In the genomic region with DNA sequence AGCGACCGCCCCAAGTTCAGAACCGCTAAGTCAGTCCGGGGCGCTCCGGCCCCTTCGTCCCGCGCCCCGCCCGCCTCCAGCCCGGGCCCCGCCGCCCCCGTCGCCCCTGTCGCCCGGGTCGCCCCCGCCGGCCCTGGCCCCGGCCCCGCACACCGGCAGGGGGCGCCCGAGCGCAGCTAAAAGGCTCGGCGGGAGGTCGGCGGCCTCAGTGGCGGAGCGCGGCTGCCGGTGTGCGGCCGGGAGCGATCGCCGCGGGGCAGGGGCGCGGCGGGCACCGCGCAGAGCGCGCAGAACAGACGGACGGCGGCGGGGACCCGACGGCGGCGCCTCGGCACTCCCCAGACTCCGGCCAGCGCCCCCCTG, we compare ENCODE assay signal across 8 cellular contexts.
DNase-seq lines count a peak whose midpoint lies in the region; ATAC-seq lines count a peak whose summit lies in the region.

Gene FNDC1, plus strand, starts transcription at position 208 of the 363 bp plus-strand sequence. CDS start 197 bp downstream, outside the sequence.

- H3K4me1 ChIP-seq in iPS-18a (ENCODE audit: control insufficient read depth, low read depth, low read length): peaks cover 7% of the 10 kb centered on the region

- peak within 1 kb of the TSS; percentile 56 for H3K4me3 ChIP-seq in iPS-18a (ENCODE audit: low read length)

- H3K9me3 ChIP-seq in iPS-18a (ENCODE audit: control insufficient read depth, low read depth, low read length): no peaks in the 10 kb centered on the region

- no peaks in the 10 kb centered on the region for H3K36me3 ChIP-seq in iPS-18a (ENCODE audit: control insufficient read depth, low read depth, low read length)

- no peak within 1 kb of the TSS for H3K27ac Mint-ChIP-seq in activated naive CD8-positive, alpha-beta T cell treated with anti-CD3 and anti-CD28 coated beads, Interleukin-2, amount 50 U/mL, for 24 hours

- peak within 1 kb of the TSS; percentile 60 for H3K4me3 Mint-ChIP-seq in activated naive CD8-positive, alpha-beta T cell treated with anti-CD3 and anti-CD28 coated beads, Interleukin-2, amount 50 U/mL, for 24 hours

- peaks cover 82% of the 10 kb centered on the region for H3K27me3 ChIP-seq in iPS-18a (ENCODE audit: control insufficient read depth, insufficient read depth, low read length)

- H3K9me3 Mint-ChIP-seq in activated naive CD8-positive, alpha-beta T cell treated with anti-CD3 and anti-CD28 coated beads, Interleukin-2, amount 50 U/mL, for 24 hours: no peaks in the 10 kb centered on the region

- peaks cover 83% of the 10 kb centered on the region for H3K27me3 Mint-ChIP-seq in activated naive CD8-positive, alpha-beta T cell treated with anti-CD3 and anti-CD28 coated beads, Interleukin-2, amount 50 U/mL, for 24 hours

- no peak within 1 kb of the TSS for H3K27ac ChIP-seq in iPS-18a (ENCODE audit: low read length)

- H3K9ac ChIP-seq in iPS-18a (ENCODE audit: low read length): no peak within 1 kb of the TSS

- in situ Hi-C loops in ACHN (cut with HindIII; ENCODE audit: low pct_ligation_motif_present, low pct_unique_long_range_greater_than_20kb, low sequenced_read_pairs): no loop called here

- H3K4me1 Mint-ChIP-seq in activated naive CD8-positive, alpha-beta T cell treated with anti-CD3 and anti-CD28 coated beads, Interleukin-2, amount 50 U/mL, for 24 hours: peaks cover 14% of the 10 kb centered on the region

- peak; percentile 59 for ATAC-seq in GM18909 (IDR thresholded peaks at IDR 0.05; ENCODE audit: poor library complexity, unreplicated experiment)
- ATAC-seq in activated naive CD8-positive, alpha-beta T cell treated with anti-CD3 and anti-CD28 coated beads, Interleukin-2, amount 50 U/mL, for 24 hours: peak; percentile 88

- no peaks in the 10 kb centered on the region for H3K36me3 Mint-ChIP-seq in activated naive CD8-positive, alpha-beta T cell treated with anti-CD3 and anti-CD28 coated beads, Interleukin-2, amount 50 U/mL, for 24 hours (ENCODE audit: low read depth)

- DNase-seq in ACHN (peak; percentile 19), NCI-H1105 treated with DMSO at 0.1 percent for 48 hours (lab: John Stamatoyannopoulos, UW) (peak; percentile 61), NCI-H510A treated with DMSO at 0.1 percent for 48 hours (lab: John Stamatoyannopoulos, UW) (no peak), NCI-H226 (no peak)
- peak; percentile 78 for DNase-seq in activated naive CD8-positive, alpha-beta T cell treated with anti-CD3 and anti-CD28 coated beads, Interleukin-2, amount 50 U/mL, for 24 hours
- peak; percentile 66 to 77 for DNase-seq in stimulated activated CD4-positive, alpha-beta T cell treated with anti-CD3 and anti-CD28 coated beads, Interleukin-2, amount 100 ng/mL, for 24 hours

Comparison
In these comparisons a context has a peak if more than half of its experiments do, and no peak if none do; other contexts are left out.
1. DNase-seq: peak in ACHN (single experiment), NCI-H1105 treated with DMSO at 0.1 percent for 48 hours (single experiment), activated naive CD8-positive, alpha-beta T cell treated with anti-CD3 and anti-CD28 coated beads, Interleukin-2, amount 50 U/mL, for 24 hours (single experiment) and stimulated activated CD4-positive, alpha-beta T cell treated with anti-CD3 and anti-CD28 coated beads, Interleukin-2, amount 100 ng/mL, for 24 hours (2 of 2); none in NCI-H510A treated with DMSO at 0.1 percent for 48 hours (single experiment) and NCI-H226 (single experiment).